ENCODE assay signal across 25 cellular contexts in the genomic region with DNA sequence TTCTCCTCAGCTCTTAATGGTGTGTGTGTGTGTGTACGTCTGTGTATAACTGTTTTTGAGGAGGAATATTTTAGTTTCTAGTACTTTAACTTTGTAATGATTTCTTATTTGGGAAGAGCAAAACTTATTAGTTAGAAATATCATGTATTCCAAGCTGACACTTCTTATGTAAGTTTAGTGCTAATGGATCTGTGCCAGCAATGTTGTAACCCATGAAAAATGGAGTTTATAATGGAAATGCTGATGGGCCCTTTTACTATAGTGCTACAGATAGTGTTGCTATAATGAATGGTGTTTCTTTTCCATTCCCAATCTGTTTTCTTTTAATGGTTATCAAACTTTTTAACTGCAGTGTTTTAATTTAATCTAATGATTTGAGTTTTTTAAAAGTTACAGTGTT. TPM values are rescaled to one million over a fixed set of nuclear protein-coding genes. Genes with fewer than 3 reads are reported as not detected.
DNase-seq lines count a peak whose midpoint lies in the region; TF ChIP-seq lines count a peak whose summit lies in the region.
"Had no signal": no experiment of that assay in that cellular context is flagged by ENCODE, and none has a peak within 500 bp of the region (broad histone marks: within the 10 kb centered on the region; RNA-seq: fewer than 3 reads in every experiment).

No MANE protein-coding gene starts in this region.

- DNase-seq in GM23248 (peak; percentile 46), adipocyte (ENCODE audit: low read depth) (peak; percentile 64), fibroblast of mammary gland (ENCODE audit: low read depth) (peak; percentile 24), Caco-2 (no peak), H4 (ENCODE audit: low spot score) (no peak)
- DNase-seq in NK-92 treated with Interleukin-12 subunit alpha and Interleukin-12 subunit beta, amount 100 ng/mL, for 24 hours (lab: John Stamatoyannopoulos, UW): no peak
- DNase-seq: activated CD4-positive, alpha-beta T cell treated with anti-CD3 and anti-CD28 coated beads, Interleukin-2, amount 10 ng/mL, durations not matched to agents 24 days and 14 days; activated naive CD4-positive, alpha-beta T cell; activated T-cell treated with anti-CD3 and anti-CD28 coated beads, Interleukin-2, amount 50 U/mL, for 48 hours; CD8-positive, alpha-beta T cell; central memory CD4-positive, alpha-beta T cell; gastrocnemius medialis; hypothalamus; NCI-H146; NCI-H526; nephron progenitor cell; stimulated activated CD4-positive, alpha-beta T cell treated with anti-CD3 and anti-CD28 coated beads, Interleukin-4, amount 100 ng/mL, for 1 hour had no signal

- no peaks in the 10 kb centered on the region for H4K20me1 ChIP-seq in GM23248 (ENCODE audit: insufficient read depth)

- peaks cover 19% of the 10 kb centered on the region; the same call in 1 of the 2 replicates for H3F3A ChIP-seq in GM23248 (ENCODE audit: insufficient read depth)

- TF ChIP-seq CTCF in fibroblast of mammary gland (conservative IDR thresholded peaks at IDR 0.05; ENCODE audit: control insufficient read depth, insufficient read depth, low read depth, low read length) (no peak), Caco-2 (IDR thresholded peaks at IDR 0.05; ENCODE audit: insufficient read depth in 1 of 2, low read depth in 1 of 2, low read length in 1 of 2, severe bottlenecking in 1 of 2, unreplicated experiment in 1 of 2) (no peak)

- H3K36me3 ChIP-seq in GM23248 (ENCODE audit: low read depth) (peaks cover 44% of the 10 kb centered on the region), adipocyte (ENCODE audit: control insufficient read depth, insufficient read depth, low read length, severe bottlenecking) (peaks cover 84% of the 10 kb centered on the region), subcutaneous abdominal adipose tissue (ENCODE audit: control insufficient read depth in 5 of 5, insufficient read depth in 5 of 5, low read length in 5 of 5) (peaks cover 9 to 29% (median 26%) of the 10 kb centered on the region in 5 donors), Caco-2 (ENCODE audit: control insufficient read depth, insufficient read depth, low read length) (peaks cover 2% of the 10 kb centered on the region; the same call in 1 of the 2 replicates)
- H3K36me3 ChIP-seq: right atrium auricular region had no signal

- no peak overlapping the region for H3K4me3 Mint-ChIP-seq in Caco-2 (ENCODE audit: unreplicated experiment)
- H3K4me3 Mint-ChIP-seq: activated CD4-positive, alpha-beta T cell treated with anti-CD3 and anti-CD28 coated beads, Interleukin-2, amount 10 ng/mL, durations not matched to agents 24 days and 14 days; CD8-positive, alpha-beta T cell; GM23338; nephron progenitor cell; stimulated activated memory B cell treated with anti-CD40 and anti-IgM and Interleukin-4, amounts not matched to agents 10 μg/mL and 1 μg/mL and 100 μg/mL, for 72 hours had no signal

- CTCF ChIA-PET in Caco-2 (lab: Charles Lee): no interaction called here

- H3K9me3 Mint-ChIP-seq in Caco-2 (ENCODE audit: unreplicated experiment): no peaks in the 10 kb centered on the region
- H3K9me3 Mint-ChIP-seq: activated CD4-positive, alpha-beta T cell treated with anti-CD3 and anti-CD28 coated beads, Interleukin-2, amount 10 ng/mL, durations not matched to agents 24 days and 14 days; CD8-positive, alpha-beta T cell; GM23338; nephron progenitor cell; stimulated activated memory B cell treated with anti-CD40 and anti-IgM and Interleukin-4, amounts not matched to agents 10 μg/mL and 1 μg/mL and 100 μg/mL, for 72 hours had no signal

- H3K4me1 ChIP-seq in GM23248 (ENCODE audit: insufficient read depth) (peaks cover 17% of the 10 kb centered on the region), adipocyte (ENCODE audit: control insufficient read depth, insufficient read depth, low read length) (peaks cover 6% of the 10 kb centered on the region), subcutaneous abdominal adipose tissue (ENCODE audit: control insufficient read depth in 5 of 5, insufficient read depth in 5 of 5, low read length in 5 of 5) (peaks cover 0 to 12% (median 6%) of the 10 kb centered on the region in 5 donors), Caco-2 (no peaks in the 10 kb centered on the region)
- H3K4me1 ChIP-seq: gastrocnemius medialis, parathyroid adenoma, right atrium auricular region had no signal

- BruUV-seq in Caco-2 (replicated peaks; lab: Mats Ljungman, UMichigan): no TSS peak

- in situ Hi-C loops in GM23248 (cut with MboI): no loop called here

- H3K4me3 ChIP-seq in GM23248 (no peak overlapping the region), adipocyte (ENCODE audit: low read length) (no peak overlapping the region), fibroblast of mammary gland (ENCODE audit: control insufficient read depth, low read depth, low read length) (no peak overlapping the region), subcutaneous abdominal adipose tissue (ENCODE audit: low read depth in 1 of 5, low read length in 5 of 5) (no peak overlapping the region), Caco-2 (ENCODE audit: low read depth, low read length) (no peak overlapping the region)
- H3K4me3 ChIP-seq: gastrocnemius medialis, GM23338, right atrium auricular region had no signal

- H3K27ac ChIP-seq in GM23248 (no peak overlapping the region), subcutaneous abdominal adipose tissue (ENCODE audit: low read depth, low read length) (peak overlapping the region; percentile 22)
- H3K27ac ChIP-seq: gastrocnemius medialis, KMS-11, parathyroid adenoma, right atrium auricular region, VCaP had no signal

- no peaks in the 10 kb centered on the region for H3K4me1 Mint-ChIP-seq in Caco-2 (ENCODE audit: low read depth, unreplicated experiment)
- H3K4me1 Mint-ChIP-seq: activated CD4-positive, alpha-beta T cell treated with anti-CD3 and anti-CD28 coated beads, Interleukin-2, amount 10 ng/mL, durations not matched to agents 24 days and 14 days; nephron progenitor cell; stimulated activated memory B cell treated with anti-CD40 and anti-IgM and Interleukin-4, amounts not matched to agents 10 μg/mL and 1 μg/mL and 100 μg/mL, for 72 hours had no signal

- intact Hi-C loops in Caco-2 (cut with micrococcal nuclease; ENCODE audit: unreplicated experiment): loop anchor here (10.0 kb wide), 1 partner anchor 216 kb away; no protein-coding TSS in a partner anchor

- H3K27ac Mint-ChIP-seq in Caco-2 (ENCODE audit: unreplicated experiment): no peak overlapping the region
- H3K27ac Mint-ChIP-seq: activated CD4-positive, alpha-beta T cell treated with anti-CD3 and anti-CD28 coated beads, Interleukin-2, amount 10 ng/mL, durations not matched to agents 24 days and 14 days; CD8-positive, alpha-beta T cell; GM23338; nephron progenitor cell; stimulated activated memory B cell treated with anti-CD40 and anti-IgM and Interleukin-4, amounts not matched to agents 10 μg/mL and 1 μg/mL and 100 μg/mL, for 72 hours had no signal

- H3K27me3 ChIP-seq in GM23248 (replicated peaks; ENCODE audit: insufficient read depth) (no peaks in the 10 kb centered on the region), adipocyte (replicated peaks; ENCODE audit: control insufficient read depth, insufficient read depth, low read length) (no peaks in the 10 kb centered on the region), subcutaneous abdominal adipose tissue (ENCODE audit: control insufficient read depth in 5 of 5, insufficient read depth in 4 of 5, low read length in 5 of 5) (no peaks in the 10 kb centered on the region), Caco-2 (replicated peaks; ENCODE audit: control insufficient read depth, insufficient read depth, low read length) (no peaks in the 10 kb centered on the region)
- H3K27me3 ChIP-seq: gastrocnemius medialis, right atrium auricular region had no signal

- H3K9ac ChIP-seq in GM23248 (no peak overlapping the region), adipocyte (ENCODE audit: low read length) (no peak overlapping the region), subcutaneous abdominal adipose tissue (ENCODE audit: low read length in 5 of 5) (no peak overlapping the region)
- H3K9ac ChIP-seq: KMS-11, parathyroid adenoma had no signal

- WGBS in GM23248 (ENCODE audit: low coverage in 1 of 2, low lambda C conversion rate in 2 of 2, missing lambda C conversion rate in 2 of 2), 2 experiments: 68 to 74% methylated on average over 1 of the region's 1 CpG

- POLR2A ChIA-PET in Caco-2 (lab: Charles Lee): no interaction called here

- no peak overlapping the region for H2AFZ ChIP-seq in GM23248
- H2AFZ ChIP-seq: GM23338, parathyroid adenoma had no signal

- H3K79me2 ChIP-seq in GM23248 (ENCODE audit: insufficient read depth): no peaks in the 10 kb centered on the region
- H3K79me2 ChIP-seq: parathyroid adenoma had no signal

- H3K9me3 ChIP-seq in GM23248 (ENCODE audit: low read depth) (no peaks in the 10 kb centered on the region), adipocyte (ENCODE audit: control insufficient read depth, low read length) (no peaks in the 10 kb centered on the region), subcutaneous abdominal adipose tissue (ENCODE audit: control insufficient read depth in 5 of 5, low read length in 5 of 5) (no peaks in the 10 kb centered on the region), Caco-2 (no peaks in the 10 kb centered on the region)
- H3K9me3 ChIP-seq: gastrocnemius medialis, right atrium auricular region had no signal

- no peaks in the 10 kb centered on the region for H3K9me2 ChIP-seq in GM23248 (ENCODE audit: insufficient read depth)

- no peak overlapping the region for H3K4me2 ChIP-seq in GM23248 (ENCODE audit: unreplicated experiment)
- H3K4me2 ChIP-seq: GM23338, KMS-11 had no signal

- H3K36me3 Mint-ChIP-seq in Caco-2 (ENCODE audit: insufficient read depth, unreplicated experiment): peaks cover 20% of the 10 kb centered on the region

- no peaks in the 10 kb centered on the region for H3K27me3 Mint-ChIP-seq in Caco-2 (ENCODE audit: insufficient read depth, unreplicated experiment)
- H3K27me3 Mint-ChIP-seq: activated CD4-positive, alpha-beta T cell treated with anti-CD3 and anti-CD28 coated beads, Interleukin-2, amount 10 ng/mL, durations not matched to agents 24 days and 14 days; stimulated activated memory B cell treated with anti-CD40 and anti-IgM and Interleukin-4, amounts not matched to agents 10 μg/mL and 1 μg/mL and 100 μg/mL, for 72 hours had no signal

RNA-seq across cellular contexts. Expression of a gene that starts 49.8 kb away (rescaled TPM):
- 0.25 TPM in 1 of 2 replicates, not detected in the other for total RNA-seq in GM23248 (2014; rRNA removed; shearing (Covaris generic))
- polyA plus RNA-seq in GM23248 (2016; fragmentation: Nextera tagmentation; extraction: Ambion mirVana): not detected in 2 replicates
- total RNA-seq in Caco-2 (2022): 14.4 and 16.0 TPM in 2 replicates
- total RNA-seq in H4 (2014; rRNA removed; shearing (Covaris generic)): 0.64 and 0.85 TPM in 2 replicates
- total RNA-seq: activated CD4-positive, alpha-beta T cell treated with anti-CD3 and anti-CD28 coated beads, Interleukin-2, amount 10 ng/mL, durations not matched to agents 24 days and 14 days; CD8-positive, alpha-beta T cell; gastrocnemius medialis; mucosa of gallbladder; right atrium auricular region had no signal

Comparison
In these comparisons a context has a peak if more than half of its experiments do, and no peak if none do; other contexts are left out.
1. DNase-seq: peak in GM23248 (single experiment), adipocyte (single experiment) and fibroblast of mammary gland (single experiment); none in Caco-2 (0 of 2), NK-92 treated with Interleukin-12 subunit alpha and Interleukin-12 subunit beta, amount 100 ng/mL, for 24 hours (single experiment) and H4 (single experiment).